In the genomic region with DNA sequence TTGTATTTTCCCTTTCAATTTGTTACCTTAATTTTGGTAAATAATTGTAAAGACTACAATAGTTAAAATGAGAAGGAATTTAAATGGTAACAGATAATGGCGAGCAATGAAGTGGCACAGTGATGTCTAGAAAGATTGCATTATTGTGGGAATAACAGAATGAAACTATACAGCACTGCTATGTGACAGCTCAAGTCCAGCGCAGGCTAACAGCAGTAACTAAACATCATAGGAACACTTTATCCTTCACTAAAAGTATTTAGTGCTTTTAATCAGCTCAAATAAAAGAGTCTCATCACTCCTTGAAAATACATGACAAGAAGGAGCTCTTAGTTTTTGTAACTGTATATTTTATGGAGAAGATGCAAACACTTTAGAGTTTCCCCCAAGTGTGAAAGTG, we compare ENCODE assay signal across 13 cellular contexts.
A peak's percentile ranks its signal among the peaks of the same experiment; 100 is the strongest.
DNase-seq lines count a peak whose midpoint lies in the region; ATAC-seq and TF ChIP-seq lines count a peak whose summit lies in the region.
"Had no signal": no experiment of that assay in that cellular context is flagged by ENCODE, and none has a peak within 500 bp of the region (broad histone marks: within the 10 kb centered on the region; RNA-seq: fewer than 3 reads in every experiment).

No MANE protein-coding gene starts in this region.

- no peak overlapping the region for H2AFZ ChIP-seq in hepatocyte

- DNase-seq in hepatocyte (ENCODE audit: low spot score) (no peak), stomach (no peak), NCI-H2029 treated with DMSO at 0.1 percent for 48 hours (lab: John Stamatoyannopoulos, UW) (no peak), omental fat pad (ENCODE audit: low spot score) (no peak)
- DNase-seq: activated CD4-positive, CD25-positive, alpha-beta regulatory T cell; amygdala; DND-41; stimulated activated CD4-positive, alpha-beta T cell treated with anti-CD3 and anti-CD28 coated beads, Interleukin-15, amount 100 ng/mL, for 24 hours had no signal

- TF ChIP-seq CTCF in HEK293 (tag by site-specific recombination; IDR thresholded peaks at IDR 0.05) (no peak), hepatocyte (IDR thresholded peaks at IDR 0.05; ENCODE audit: poor library complexity) (no peak), stomach (IDR thresholded peaks at IDR 0.05) (no peak), omental fat pad (IDR thresholded peaks at IDR 0.05) (no peak)

- CTCF ChIA-PET in HEK293 (lab: Yijun Ruan, JAX), result interaction anchor here (0.8 kb wide), 1 partner anchor 231 kb away, joined by 3 read pairs; no protein-coding TSS in a partner anchor

- TF ChIP-seq EP300 in stomach (IDR thresholded peaks at IDR 0.05), result no peak

- POLR2A ChIA-PET in HEK293 (lab: Yijun Ruan, JAX), result interaction anchor here (0.6 to 2.4 kb wide), 2 partner anchors 191 to 224 kb away, joined by 3 to 20 read pairs; partner anchors contain the start of gene TENT5A

- no peaks in the 10 kb centered on the region for H4K20me1 ChIP-seq in hepatocyte (ENCODE audit: insufficient read depth, poor library complexity, severe bottlenecking)
- H4K20me1 ChIP-seq: BLaER1 treated with 17β-estradiol and CSF1 and Interleukin-3, amounts not matched to agents 10 nM and 100 nM had no signal

- no peak for TF ChIP-seq POLR2A in stomach (IDR thresholded peaks at IDR 0.05)

- intact Hi-C loops in stomach (cut with DNase I; ENCODE audit: low total_unique reads), result no loop called here

- no peaks in the 10 kb centered on the region for H3K79me2 ChIP-seq in hepatocyte

- ATAC-seq in SK-N-SH treated with all-trans-retinoic acid at 6 μM for 48 hours (peak; percentile 85), GM21619 (IDR thresholded peaks at IDR 0.05; ENCODE audit: unreplicated experiment) (no peak), omental fat pad (ENCODE audit: low FRiP score) (no peak)

- H3K27me3 ChIP-seq in hepatocyte, result no peaks in the 10 kb centered on the region
- H3K27me3 ChIP-seq in stomach, result no peaks in the 10 kb centered on the region
- H3K27me3 ChIP-seq: BLaER1 treated with 17β-estradiol and CSF1 and Interleukin-3, amounts not matched to agents 10 nM and 100 nM had no signal

- H3K4me1 ChIP-seq in HEK293 (ENCODE audit: control insufficient read depth, insufficient read depth, low read length) (peaks cover 13% of the 10 kb centered on the region; the same call in 1 of the 2 replicates), hepatocyte (ENCODE audit: insufficient read depth) (peaks cover 10% of the 10 kb centered on the region), stomach (peaks cover 0 to 28% (median 13%) of the 10 kb centered on the region in 4 donors)
- H3K4me1 ChIP-seq: BLaER1 treated with 17β-estradiol and CSF1 and Interleukin-3, amounts not matched to agents 10 nM and 100 nM had no signal

- H3K4me3 ChIP-seq in HEK293 (ENCODE audit: low read depth, low read length) (peak overlapping the region; percentile 24), hepatocyte (no peak overlapping the region), stomach (no peak overlapping the region)
- H3K4me3 ChIP-seq: BLaER1 treated with 17β-estradiol and CSF1 and Interleukin-3, amounts not matched to agents 10 nM and 100 nM had no signal

- 42% methylated on average over 2 of the region's 2 CpGs for WGBS in hepatocyte (ENCODE audit: low lambda C conversion rate, missing lambda C conversion rate)
- 21 to 39% (median 26%) methylated on average over 2 of the region's 2 CpGs for WGBS in stomach, 5 donors

- no peaks in the 10 kb centered on the region for H3K9me2 ChIP-seq in hepatocyte (replicated peaks; ENCODE audit: insufficient read depth)

- H3K27ac ChIP-seq in HEK293 (ENCODE audit: extremely low read depth, low read depth, low read length) (0 out of 2 replicates have a peak overlapping the region, but pooled peaks have one; percentile 18), hepatocyte (peak overlapping the region; percentile 70), stomach (peak overlapping the region in 4 of 5 donors; percentile 11 to 53 (median 38))
- H3K27ac ChIP-seq: BLaER1 treated with 17β-estradiol and CSF1 and Interleukin-3, amounts not matched to agents 10 nM and 100 nM; RWPE1 had no signal

- H3K4me2 ChIP-seq in hepatocyte, result peak overlapping the region; percentile 65
- H3K4me2 ChIP-seq: BLaER1 treated with 17β-estradiol and CSF1 and Interleukin-3, amounts not matched to agents 10 nM and 100 nM had no signal

- H3K9me3 ChIP-seq in HEK293 (ENCODE audit: control insufficient read depth, insufficient read depth, low read depth, low read length) (no peaks in the 10 kb centered on the region), hepatocyte (ENCODE audit: low read depth) (no peaks in the 10 kb centered on the region), stomach (no peaks in the 10 kb centered on the region)
- H3K9me3 ChIP-seq: BLaER1 treated with 17β-estradiol and CSF1 and Interleukin-3, amounts not matched to agents 10 nM and 100 nM had no signal

- H3K36me3 ChIP-seq in HEK293 (ENCODE audit: control insufficient read depth in 2 of 2, insufficient read depth in 1 of 2, low read length in 2 of 2) (no peaks in the 10 kb centered on the region), hepatocyte (replicated peaks; ENCODE audit: insufficient read depth, low read depth) (no peaks in the 10 kb centered on the region), stomach (no peaks in the 10 kb centered on the region)
- H3K36me3 ChIP-seq: BLaER1 treated with 17β-estradiol and CSF1 and Interleukin-3, amounts not matched to agents 10 nM and 100 nM had no signal

TF ChIP-seq in HEK293, 187 proteins besides CTCF, POLR2A, EP300 and RAD21:
- TF ChIP-seq, protein P1, sequence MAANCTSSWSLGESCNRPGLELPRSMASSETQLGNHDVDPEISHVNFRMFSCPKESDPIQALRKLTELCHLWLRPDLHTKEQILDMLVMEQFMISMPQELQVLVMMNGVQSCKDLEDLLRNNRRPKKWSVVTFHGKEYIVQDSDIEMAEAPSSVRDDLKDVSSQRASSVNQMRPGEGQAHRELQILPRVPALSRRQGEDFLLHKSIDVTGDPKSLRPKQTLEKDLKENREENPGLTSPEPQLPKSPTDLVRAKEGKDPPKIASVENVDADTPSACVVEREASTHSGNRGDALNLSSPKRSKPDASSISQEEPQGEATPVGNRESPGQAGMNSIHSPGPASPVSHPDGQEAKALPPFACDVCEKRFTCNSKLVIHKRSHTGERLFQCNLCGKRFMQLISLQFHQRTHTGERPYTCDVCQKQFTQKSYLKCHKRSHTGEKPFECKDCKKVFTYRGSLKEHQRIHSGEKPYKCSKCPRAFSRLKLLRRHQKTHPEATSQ (tag by site-specific recombination; IDR thresholded peaks at IDR 0.05), result no peak
- no peak for TF ChIP-seq ZNF629 (tag by site-specific recombination; IDR thresholded peaks at IDR 0.05)
- TF ChIP-seq GLIS1 (tag by site-specific recombination; IDR thresholded peaks at IDR 0.05), result no peak
- TF ChIP-seq ELK4 (IDR thresholded peaks at IDR 0.05; ENCODE audit: borderline replicate concordance, low read depth, low read length), result no peak
- no peak for TF ChIP-seq GLI2 (tag by site-specific recombination; IDR thresholded peaks at IDR 0.05; ENCODE audit: borderline replicate concordance, low read depth)

TF ChIP-seq in SK-N-SH treated with all-trans-retinoic acid at 6 μM for 48 hours, 23 proteins besides CTCF, POLR2A, EP300 and RAD21 (continues in another document):
- TF ChIP-seq OSR1 (CRISPR knock-in tag; IDR thresholded peaks at IDR 0.05), result no peak
- no peak for TF ChIP-seq ZC3H10 (CRISPR knock-in tag; IDR thresholded peaks at IDR 0.05)
- TF ChIP-seq CSRNP3 (CRISPR knock-in tag; IDR thresholded peaks at IDR 0.05), result no peak
- no peak for TF ChIP-seq ZNF8 (CRISPR knock-in tag; IDR thresholded peaks at IDR 0.05)
- TF ChIP-seq RARB (CRISPR knock-in tag; IDR thresholded peaks at IDR 0.05), result no peak
- no peak for TF ChIP-seq ZFP30 (CRISPR knock-in tag; IDR thresholded peaks at IDR 0.05)
- TF ChIP-seq, protein P2, sequence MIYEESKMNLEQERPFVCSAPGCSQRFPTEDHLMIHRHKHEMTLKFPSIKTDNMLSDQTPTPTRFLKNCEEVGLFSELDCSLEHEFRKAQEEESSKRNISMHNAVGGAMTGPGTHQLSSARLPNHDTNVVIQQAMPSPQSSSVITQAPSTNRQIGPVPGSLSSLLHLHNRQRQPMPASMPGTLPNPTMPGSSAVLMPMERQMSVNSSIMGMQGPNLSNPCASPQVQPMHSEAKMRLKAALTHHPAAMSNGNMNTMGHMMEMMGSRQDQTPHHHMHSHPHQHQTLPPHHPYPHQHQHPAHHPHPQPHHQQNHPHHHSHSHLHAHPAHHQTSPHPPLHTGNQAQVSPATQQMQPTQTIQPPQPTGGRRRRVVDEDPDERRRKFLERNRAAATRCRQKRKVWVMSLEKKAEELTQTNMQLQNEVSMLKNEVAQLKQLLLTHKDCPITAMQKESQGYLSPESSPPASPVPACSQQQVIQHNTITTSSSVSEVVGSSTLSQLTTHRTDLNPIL (CRISPR knock-in tag; IDR thresholded peaks at IDR 0.05; ENCODE audit: low read depth), result no peak
- no peak for TF ChIP-seq BACH2 (CRISPR knock-in tag; IDR thresholded peaks at IDR 0.05; ENCODE audit: borderline replicate concordance)
- no peak for TF ChIP-seq POU6F1 (CRISPR knock-in tag; IDR thresholded peaks at IDR 0.05; ENCODE audit: borderline replicate concordance, low read depth)
- no peak for TF ChIP-seq ARNTL (CRISPR knock-in tag; IDR thresholded peaks at IDR 0.05; ENCODE audit: borderline replicate concordance, low read depth)

Comparison
In these comparisons a context has a peak if more than half of its experiments do, and no peak if none do; other contexts are left out.
1. H3K27ac ChIP-seq: peak in every context shown above with its lines; median percentile 70 in hepatocyte; 38 in stomach; 18 in HEK293.